23 cellular contexts compared by ENCODE assay signal in genomic region chr3:186998937-186999368, GRCh38.
DNase-seq lines count a peak whose midpoint lies in the region; ATAC-seq, FAIRE-seq and TF ChIP-seq lines count a peak whose summit lies in the region.
"Had no signal": no experiment of that assay in that cellular context is flagged by ENCODE, and none has a peak within 500 bp of the region (broad histone marks: within the 10 kb centered on the region; RNA-seq: fewer than 3 reads in every experiment).

No MANE protein-coding gene starts in this region.

- H3K27me3 Mint-ChIP-seq in activated CD8-positive, alpha-beta memory T cell treated with anti-CD3 and anti-CD28 coated beads, Interleukin-2, amount 10 ng/mL, durations not matched to agents 7 days and 5 days, result no peaks in the 10 kb centered on the region

- peak overlapping the region; percentile 57 for H3K9ac ChIP-seq in OCI-LY1 (ENCODE audit: low read length)

- H3K36me3 Mint-ChIP-seq in activated CD8-positive, alpha-beta memory T cell treated with anti-CD3 and anti-CD28 coated beads, Interleukin-2, amount 10 ng/mL, durations not matched to agents 7 days and 5 days, result peaks cover 47% of the 10 kb centered on the region

- peaks cover 3% of the 10 kb centered on the region for H3K9me3 Mint-ChIP-seq in activated CD8-positive, alpha-beta memory T cell treated with anti-CD3 and anti-CD28 coated beads, Interleukin-2, amount 10 ng/mL, durations not matched to agents 7 days and 5 days (ENCODE audit: low read depth)
- H3K9me3 Mint-ChIP-seq: neural crest cell had no signal

- H3K27me3 ChIP-seq in OCI-LY1 (ENCODE audit: insufficient read depth, low read length), result no peaks in the 10 kb centered on the region
- H3K27me3 ChIP-seq: colonic mucosa, esophagus muscularis mucosa, heart left ventricle, right atrium auricular region, uterus had no signal

- peak overlapping the region; percentile 56 for H3K4me2 ChIP-seq in OCI-LY1 (ENCODE audit: low read length)

- no peaks in the 10 kb centered on the region for H3K9me2 ChIP-seq in OCI-LY1 (ENCODE audit: low read depth, low read length)

- H3K36me3 ChIP-seq in OCI-LY1 (ENCODE audit: insufficient read depth, low read length), result peaks cover 28% of the 10 kb centered on the region
- H3K36me3 ChIP-seq: colonic mucosa, esophagus muscularis mucosa, lower lobe of right lung, right atrium auricular region, uterus had no signal

- H3K27ac ChIP-seq in OCI-LY1 (ENCODE audit: low read depth, low read length, poor library complexity, severe bottlenecking) (peak overlapping the region; percentile 98), substantia nigra (ENCODE audit: low read depth, low read length, poor library complexity, severe bottlenecking) (peak overlapping the region; percentile 7)
- H3K27ac ChIP-seq: colonic mucosa, esophagus muscularis mucosa, lower lobe of right lung, uterus had no signal

- peak overlapping the region; percentile 80 for H3K27ac Mint-ChIP-seq in activated CD8-positive, alpha-beta memory T cell treated with anti-CD3 and anti-CD28 coated beads, Interleukin-2, amount 10 ng/mL, durations not matched to agents 7 days and 5 days

- H3K79me2 ChIP-seq in OCI-LY1 (ENCODE audit: insufficient read depth, low read length), result peaks cover 21% of the 10 kb centered on the region

- H3K4me3 Mint-ChIP-seq in activated CD8-positive, alpha-beta memory T cell treated with anti-CD3 and anti-CD28 coated beads, Interleukin-2, amount 10 ng/mL, durations not matched to agents 7 days and 5 days, result no peak overlapping the region
- H3K4me3 Mint-ChIP-seq: CD8-positive, alpha-beta T cell; neural crest cell; stimulated activated effector memory CD8-positive, alpha-beta T cell treated with anti-CD3 and anti-CD28 coated beads, Interleukin-12 subunit alpha, Interleukin-12 subunit beta, amount 100 ng/mL, for 72 hours had no signal

- H3K9me3 ChIP-seq in OCI-LY1 (ENCODE audit: low read length), result no peaks in the 10 kb centered on the region
- H3K9me3 ChIP-seq: colonic mucosa, esophagus muscularis mucosa, lower lobe of right lung, right atrium auricular region, uterus had no signal

- H4K20me1 ChIP-seq in OCI-LY1 (ENCODE audit: insufficient read depth, low read length), result no peaks in the 10 kb centered on the region

- TF ChIP-seq CTCF in OCI-LY1 (IDR thresholded peaks at IDR 0.05; ENCODE audit: low read length) (no peak), D721Med (IDR thresholded peaks at IDR 0.05; ENCODE audit: insufficient read depth, missing control alignments) (no peak)

- CTCF ChIA-PET in activated CD8-positive, alpha-beta memory T cell treated with anti-CD3 and anti-CD28 coated beads, Interleukin-2, amount 10 ng/mL, durations not matched to agents 7 days and 5 days (lab: Charles Lee), result interaction anchor here (1.3 to 2.2 kb wide), 2 partner anchors 10 to 172 kb away, joined by 3 to 6 read pairs; no protein-coding TSS in a partner anchor

- H2AFZ ChIP-seq in OCI-LY1 (ENCODE audit: low read length), result no peak overlapping the region

- H3K4me1 Mint-ChIP-seq in activated CD8-positive, alpha-beta memory T cell treated with anti-CD3 and anti-CD28 coated beads, Interleukin-2, amount 10 ng/mL, durations not matched to agents 7 days and 5 days, result peaks cover 58% of the 10 kb centered on the region

- DNase-seq in activated CD8-positive, alpha-beta memory T cell treated with anti-CD3 and anti-CD28 coated beads, Interleukin-2, amount 10 ng/mL, durations not matched to agents 7 days and 5 days, result no peak
- no peak for DNase-seq in activated CD8-positive, alpha-beta memory T cell treated with anti-CD3 and anti-CD28 coated beads, Interleukin-2, amount 50 U/mL, for 4 hours
- DNase-seq in iPS DF 19.7 (ENCODE audit: low read depth, low spot score) (peak; percentile 91), substantia nigra (lab: John Stamatoyannopoulos, UW) (no peak), nucleus accumbens (lab: John Stamatoyannopoulos, UW) (no peak), NOMO-1 treated with DMSO at 0.1 percent for 48 hours (lab: John Stamatoyannopoulos, UW; ENCODE audit: unreplicated experiment) (no peak), D721Med (ENCODE audit: insufficient read length, low spot score) (no peak)
- DNase-seq: activated gamma-delta T cell; anterior cingulate cortex; CD8-positive, alpha-beta T cell; colonic mucosa; heart left ventricle; lower lobe of right lung; NCI-H187 treated with DMSO at 0.1 percent for 48 hours; NK-92 treated with Interleukin-12 subunit alpha and Interleukin-12 subunit beta, amount 100 ng/mL, for 24 hours; stimulated activated CD4-positive, alpha-beta T cell treated with anti-CD3 and anti-CD28 coated beads, Interleukin-4, amount 100 ng/mL, for 4 hours; uterus had no signal

- H3K4me1 ChIP-seq in OCI-LY1 (ENCODE audit: insufficient read depth, low read length, severe bottlenecking), result peaks cover 80% of the 10 kb centered on the region
- H3K4me1 ChIP-seq: colonic mucosa, uterus had no signal

- peaks cover 15% of the 10 kb centered on the region for H3F3A ChIP-seq in OCI-LY1 (ENCODE audit: insufficient read depth, low read length)

- no peak for FAIRE-seq in D721Med (lab: Jason Lieb, UNC)
- FAIRE-seq: A204.1 had no signal

- ATAC-seq in activated CD8-positive, alpha-beta memory T cell treated with anti-CD3 and anti-CD28 coated beads, Interleukin-2, amount 10 ng/mL, durations not matched to agents 7 days and 5 days, result no peak
- ATAC-seq: CD8-positive, alpha-beta T cell; heart left ventricle; lower lobe of right lung; stimulated activated effector memory CD8-positive, alpha-beta T cell treated with anti-CD3 and anti-CD28 coated beads, Interleukin-12 subunit alpha, Interleukin-12 subunit beta, amount 100 ng/mL, for 72 hours had no signal

- H3K4me3 ChIP-seq in OCI-LY1 (ENCODE audit: low read depth, low read length, poor library complexity, severe bottlenecking), result peak overlapping the region; percentile 39
- H3K4me3 ChIP-seq: colonic mucosa, esophagus muscularis mucosa, heart left ventricle, right atrium auricular region, uterus had no signal
